In the genomic region with DNA sequence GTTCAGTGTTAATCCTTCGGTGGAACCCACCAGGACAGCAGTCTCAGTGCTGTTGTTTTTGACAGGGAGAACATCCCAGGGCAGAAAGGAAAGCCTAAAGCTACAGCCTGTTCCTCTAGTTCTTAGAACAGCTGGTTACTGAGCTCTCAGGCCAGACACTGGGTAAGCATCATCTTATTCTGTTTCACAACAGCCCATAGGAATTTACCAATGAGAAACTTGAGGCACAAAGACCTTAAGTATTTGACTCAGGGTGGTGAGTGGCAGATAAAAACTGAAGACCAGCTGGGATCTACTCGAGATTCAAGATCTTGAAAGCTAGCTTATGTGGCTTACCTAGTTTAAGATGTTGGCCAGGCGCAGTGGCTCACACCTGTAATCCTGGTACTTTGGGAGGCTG, we compare ENCODE assay signal across 16 cellular contexts. TPM values are rescaled to one million over a fixed set of nuclear protein-coding genes. Genes with fewer than 3 reads are reported as not detected.
"Had no signal": no experiment of that assay in that cellular context is flagged by ENCODE, and none has a peak within 500 bp of the region (broad histone marks: within the 10 kb centered on the region; RNA-seq: fewer than 3 reads in every experiment).

No MANE protein-coding gene starts in this region.

- H3K4me3 ChIP-seq: coronary artery, gastrocnemius medialis, heart right ventricle, thoracic aorta had no signal

- H3K27ac ChIP-seq: coronary artery, gastrocnemius medialis, heart right ventricle, thoracic aorta had no signal

- H3K27me3 ChIP-seq: gastrocnemius medialis had no signal

- H3K4me1 ChIP-seq: gastrocnemius medialis had no signal

- DNase-seq: activated CD4-positive, alpha-beta T cell treated with anti-CD3 and anti-CD28 coated beads, Interleukin-2, amount 10 ng/mL, durations not matched to agents 7 days and 5 days; activated CD4-positive, CD25-positive, alpha-beta regulatory T cell; activated CD8-positive, alpha-beta memory T cell treated with anti-CD3 and anti-CD28 coated beads for 24 hours; activated naive CD4-positive, alpha-beta T cell treated with Interleukin-2 at 50 U/mL for 16 hours; activated naive CD8-positive, alpha-beta T cell treated with anti-CD3 and anti-CD28 coated beads, Interleukin-2, amount 50 U/mL, for 24 hours; caudate nucleus; effector CD4-positive, alpha-beta T cell; gastrocnemius medialis; heart right ventricle; kidney; naive B cell; retina; stimulated activated CD4-positive, alpha-beta T cell treated with anti-CD3 and anti-CD28 coated beads, Interleukin-4, amount 100 ng/mL, for 4 hours; stimulated activated naive CD8-positive, alpha-beta T cell treated with anti-CD3 and anti-CD28 coated beads, Interleukin-15, amount 100 ng/mL, for 72 hours had no signal

- ATAC-seq: activated naive CD8-positive, alpha-beta T cell treated with anti-CD3 and anti-CD28 coated beads, Interleukin-2, amount 50 U/mL, for 24 hours; gastrocnemius medialis; stimulated activated naive CD8-positive, alpha-beta T cell treated with anti-CD3 and anti-CD28 coated beads, Interleukin-15, amount 100 ng/mL, for 72 hours had no signal

- H3K9me3 ChIP-seq: gastrocnemius medialis, heart right ventricle, thoracic aorta had no signal

- H3K36me3 ChIP-seq: gastrocnemius medialis, heart right ventricle, thoracic aorta had no signal

RNA-seq across cellular contexts. Expression of gene NEK2, which starts 9.4 kb away (rescaled TPM):
- total RNA-seq: gastrocnemius medialis had no signal
